Comparison of ENCODE assay signal across 8 cellular contexts in the genomic region with DNA sequence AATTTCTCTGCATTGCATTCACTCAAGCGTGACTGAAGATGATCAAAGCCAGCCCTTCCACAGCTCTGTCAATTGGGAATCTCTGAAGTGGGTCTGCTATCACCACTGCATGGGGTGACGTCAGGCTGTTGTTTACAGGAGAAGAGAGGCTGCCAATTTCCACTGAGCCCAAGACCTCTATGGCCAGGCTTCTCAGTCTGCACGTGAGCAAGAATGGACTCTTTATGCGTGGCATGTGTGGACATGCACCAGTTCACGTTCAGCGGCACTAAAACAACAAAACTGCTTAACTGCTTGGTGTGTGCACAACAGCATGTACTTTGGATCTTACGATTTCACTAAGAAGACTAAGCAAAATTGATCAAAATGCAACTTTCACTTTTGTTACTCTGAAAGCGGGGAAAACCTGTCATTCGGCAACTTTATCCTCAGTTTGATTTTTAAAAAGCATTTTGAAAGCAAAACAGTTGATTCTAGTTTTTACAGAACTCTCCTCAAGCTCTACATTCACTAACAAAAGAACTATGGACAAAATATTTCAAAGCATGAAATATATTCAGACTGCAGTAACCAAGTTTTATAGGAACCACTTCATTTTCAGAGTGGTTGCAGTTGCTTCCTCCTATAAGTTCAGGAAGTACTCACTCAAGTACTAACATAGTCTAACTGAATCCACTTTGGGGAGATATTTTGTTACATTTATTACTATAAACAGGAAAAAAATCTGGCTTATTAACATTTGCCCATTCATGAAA.
DNase-seq lines count a peak whose midpoint lies in the region; TF ChIP-seq lines count a peak whose summit lies in the region.

No MANE protein-coding gene starts in this region.

- no peak for TF ChIP-seq CTCF in WERI-Rb-1 (IDR thresholded peaks at IDR 0.05; ENCODE audit: low read depth, low read length)

- no peak overlapping the region for H3K4ac ChIP-seq in mesendoderm (ENCODE audit: low read depth, low read length)

- no peak overlapping the region for H2BK120ac ChIP-seq in mesendoderm (ENCODE audit: low read depth, low read length)

- no peak overlapping the region for H2BK5ac ChIP-seq in mesendoderm (ENCODE audit: low read length)

- H3K9ac ChIP-seq in mesendoderm (ENCODE audit: low read length): no peak overlapping the region

- no peak overlapping the region for H2AK5ac ChIP-seq in mesendoderm (ENCODE audit: low read length)

- no CpG with 5 or more reads among the region's 9 CpGs for WGBS in mesendoderm (ENCODE audit: extremely low coverage, insufficient coverage, low lambda C conversion rate)

- H3K36me3 ChIP-seq in mesendoderm (ENCODE audit: control insufficient read depth, insufficient read depth, low read length) (no peaks in the 10 kb centered on the region), WERI-Rb-1 (no peaks in the 10 kb centered on the region)

- H2BK15ac ChIP-seq in mesendoderm (replicated peaks; ENCODE audit: low read depth): no peak overlapping the region

- H3K79me1 ChIP-seq in mesendoderm (ENCODE audit: low read length): no peaks in the 10 kb centered on the region

- no peak overlapping the region for H3K23ac ChIP-seq in mesendoderm (ENCODE audit: low read length)

- H3K27me3 ChIP-seq in mesendoderm (ENCODE audit: insufficient read depth, low read length, poor library complexity) (no peaks in the 10 kb centered on the region), WERI-Rb-1 (ENCODE audit: insufficient read depth, low read depth, severe bottlenecking) (no peaks in the 10 kb centered on the region)

- H3K79me2 ChIP-seq in mesendoderm (ENCODE audit: control insufficient read depth, insufficient read depth, low read length): no peaks in the 10 kb centered on the region

- H3K56ac ChIP-seq in mesendoderm (ENCODE audit: low read length): no peak overlapping the region

- no peak overlapping the region for H3K4me2 ChIP-seq in mesendoderm (ENCODE audit: low read length)

- H4K8ac ChIP-seq in mesendoderm (ENCODE audit: low read depth, low read length): no peak overlapping the region

- H3K4me1 ChIP-seq in mesendoderm (ENCODE audit: control insufficient read depth, low read depth, low read length): peaks cover 5% of the 10 kb centered on the region

- H3K27ac ChIP-seq in mesendoderm (ENCODE audit: low read depth, low read length): no peak overlapping the region
- no peak overlapping the region for H3K27ac ChIP-seq in WERI-Rb-1

- H3K9me3 ChIP-seq in WERI-Rb-1 (ENCODE audit: severe bottlenecking): no peaks in the 10 kb centered on the region

- no peak overlapping the region for H3K18ac ChIP-seq in mesendoderm (ENCODE audit: low read length)

- H3K4me3 ChIP-seq in mesendoderm (ENCODE audit: low read length): no peak overlapping the region
- H3K4me3 ChIP-seq in WERI-Rb-1 (ENCODE audit: low read depth, low read length): no peak overlapping the region

- H4K5ac ChIP-seq in mesendoderm (ENCODE audit: low read length): no peak overlapping the region

- DNase-seq in activated T-cell treated with anti-CD3 and anti-CD28 coated beads for 24 hours (ENCODE audit: low read depth) (peak; percentile 16), activated T-cell treated with anti-CD3 and anti-CD28 coated beads for 4 hours (no peak), NCI-H2029 treated with DMSO at 0.1 percent for 48 hours (lab: John Stamatoyannopoulos, UW) (peak; percentile 85), mesendoderm (peak; percentile 52), stromal cell of bone marrow (ENCODE audit: low read depth) (peak; percentile 74), WERI-Rb-1 (no peak)
- DNase-seq in activated CD4-positive, alpha-beta T cell treated with anti-CD3 and anti-CD28 coated beads for 48 hours: peak; percentile 51
- peak; percentile 27 for DNase-seq in effector CD4-positive, alpha-beta T cell

Comparison
In these comparisons a context has a peak if more than half of its experiments do, and no peak if none do; other contexts are left out.
1. DNase-seq: peak in activated T-cell treated with anti-CD3 and anti-CD28 coated beads for 24 hours (single experiment), NCI-H2029 treated with DMSO at 0.1 percent for 48 hours (single experiment), activated CD4-positive, alpha-beta T cell treated with anti-CD3 and anti-CD28 coated beads for 48 hours (single experiment), effector CD4-positive, alpha-beta T cell (single experiment), mesendoderm (single experiment) and stromal cell of bone marrow (single experiment); none in activated T-cell treated with anti-CD3 and anti-CD28 coated beads for 4 hours (single experiment) and WERI-Rb-1 (single experiment).